Comparison of ENCODE assay signal across 9 cellular contexts in the genomic region with DNA sequence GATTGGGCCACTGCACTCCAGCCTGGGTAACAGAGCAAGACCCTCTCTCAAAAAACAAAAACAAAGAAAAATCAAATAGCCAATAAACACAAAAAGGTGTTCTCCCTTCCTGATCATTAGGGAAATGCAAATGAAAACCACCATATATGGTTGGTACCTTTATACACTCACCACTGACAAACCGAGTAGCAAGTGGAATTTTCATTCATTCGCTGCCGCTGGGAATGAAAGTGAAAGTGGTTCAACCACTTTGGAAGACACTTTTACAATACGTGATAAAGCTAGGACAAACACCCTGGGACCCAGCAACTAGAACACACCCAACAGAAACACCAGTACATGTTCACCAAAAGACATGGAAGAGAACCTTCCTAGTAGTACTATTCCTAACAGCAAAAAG. TPM values are rescaled to one million over a fixed set of nuclear protein-coding genes. Genes with fewer than 3 reads are reported as not detected.
DNase-seq lines count a peak whose midpoint lies in the region; ATAC-seq and TF ChIP-seq lines count a peak whose summit lies in the region.
"Had no signal": no experiment of that assay in that cellular context is flagged by ENCODE, and none has a peak within 500 bp of the region (broad histone marks: within the 10 kb centered on the region; RNA-seq: fewer than 3 reads in every experiment).

No MANE protein-coding gene starts in this region.

- H3K4me1 Mint-ChIP-seq in natural killer cell treated with Interleukin-12 subunit alpha and Interleukin-12 subunit beta and Interleukin-15 and Interleukin-18, amount 100 ng/mL, for 72 hours (ENCODE audit: low read depth in 2 of 2) = peaks cover 3 to 15% of the 10 kb centered on the region in 2 donors

- ATAC-seq in natural killer cell treated with Interleukin-12 subunit alpha and Interleukin-12 subunit beta and Interleukin-15 and Interleukin-18, amount 100 ng/mL, for 72 hours = no peak

- H3K27ac ChIP-seq in ACC112 (ENCODE audit: low read depth, low read length) = no peak overlapping the region
- peak overlapping the region; percentile 70 to 93 (median 84) for H3K27ac ChIP-seq in esophagus squamous epithelium
- H3K27ac ChIP-seq in ascending aorta = no peak overlapping the region

- H3K36me3 ChIP-seq in ACC112 (ENCODE audit: insufficient read depth, low read length) (no peaks in the 10 kb centered on the region), esophagus squamous epithelium (no peaks in the 10 kb centered on the region), ascending aorta (peaks cover 16 to 51% of the 10 kb centered on the region in 2 donors), BE2C (no peaks in the 10 kb centered on the region)

- DNase-seq in DMS79 treated with DMSO at 0.1 percent for 48 hours (lab: John Stamatoyannopoulos, UW) (peak; percentile 41), RPMI8226 (peak; percentile 39), esophagus squamous epithelium (lab: John Stamatoyannopoulos, UW) (no peak), ascending aorta (ENCODE audit: low spot score in 2 of 2) (no peak), BE2C (no peak)
- DNase-seq in natural killer cell treated with Interleukin-12 subunit alpha and Interleukin-12 subunit beta and Interleukin-15 and Interleukin-18, amount 100 ng/mL, for 72 hours (ENCODE audit: low spot score) = no peak
- no peak for DNase-seq in stimulated activated CD8-positive, alpha-beta memory T cell treated with anti-CD3 and anti-CD28 coated beads, Interleukin-4, amount 100 ng/mL, for 48 hours

- H3K27me3 Mint-ChIP-seq in natural killer cell treated with Interleukin-12 subunit alpha and Interleukin-12 subunit beta and Interleukin-15 and Interleukin-18, amount 100 ng/mL, for 72 hours = peaks cover 3 to 9% of the 10 kb centered on the region in 2 donors

- 18 to 59% methylated on average over 4 of the region's 4 CpGs for WGBS in esophagus squamous epithelium, 2 donors

- H3K27ac Mint-ChIP-seq in natural killer cell treated with Interleukin-12 subunit alpha and Interleukin-12 subunit beta and Interleukin-15 and Interleukin-18, amount 100 ng/mL, for 72 hours = no peak overlapping the region

- H3K9me3 ChIP-seq in esophagus squamous epithelium (no peaks in the 10 kb centered on the region), ascending aorta (no peaks in the 10 kb centered on the region), BE2C (no peaks in the 10 kb centered on the region)

- no peak for TF ChIP-seq CTCF in esophagus squamous epithelium (IDR thresholded peaks at IDR 0.05)
- no peak for TF ChIP-seq CTCF in ascending aorta (IDR thresholded peaks at IDR 0.05)
- TF ChIP-seq CTCF in BE2C (IDR thresholded peaks at IDR 0.05; ENCODE audit: low read depth, low read length) = no peak

- intact Hi-C loops in esophagus squamous epithelium (cut with DNase I) = no loop called here
- intact Hi-C loops in ascending aorta (cut with DNase I) = no loop called here

- H3K4me3 Mint-ChIP-seq in natural killer cell treated with Interleukin-12 subunit alpha and Interleukin-12 subunit beta and Interleukin-15 and Interleukin-18, amount 100 ng/mL, for 72 hours = no peak overlapping the region

- H3K4me3 ChIP-seq in ACC112 (ENCODE audit: low read depth, low read length) (peak overlapping the region; percentile 60), esophagus squamous epithelium (peak overlapping the region in 3 of 4 donors; percentile 15 to 32 (median 16)), ascending aorta (no peak overlapping the region), BE2C (ENCODE audit: low read depth, low read length) (no peak overlapping the region)
- H3K4me3 ChIP-seq: lung had no signal

- no peaks in the 10 kb centered on the region for H3K79me2 ChIP-seq in ACC112 (ENCODE audit: control insufficient read depth, insufficient read depth, low read length, unreplicated experiment)

- H3K9me3 Mint-ChIP-seq in natural killer cell treated with Interleukin-12 subunit alpha and Interleukin-12 subunit beta and Interleukin-15 and Interleukin-18, amount 100 ng/mL, for 72 hours = no peaks in the 10 kb centered on the region

- no peak for TF ChIP-seq POLR2A in esophagus squamous epithelium (IDR thresholded peaks at IDR 0.05)

- H3K4me1 ChIP-seq in ACC112 (ENCODE audit: control insufficient read depth, insufficient read depth, low read length, unreplicated experiment) = no peaks in the 10 kb centered on the region
- peaks cover 27 to 56% (median 40%) of the 10 kb centered on the region in 3 donors for H3K4me1 ChIP-seq in esophagus squamous epithelium
- no peaks in the 10 kb centered on the region for H3K4me1 ChIP-seq in ascending aorta
- peaks cover 26% of the 10 kb centered on the region for H3K4me1 ChIP-seq in BE2C

- H2AFZ ChIP-seq in ACC112 (ENCODE audit: low read length, unreplicated experiment) = peak overlapping the region; percentile 13

- H3K27me3 ChIP-seq in ACC112 (ENCODE audit: insufficient read depth, low read length) = no peaks in the 10 kb centered on the region
- no peaks in the 10 kb centered on the region for H3K27me3 ChIP-seq in esophagus squamous epithelium
- no peaks in the 10 kb centered on the region for H3K27me3 ChIP-seq in ascending aorta
- no peaks in the 10 kb centered on the region for H3K27me3 ChIP-seq in BE2C

- H3K36me3 Mint-ChIP-seq in natural killer cell treated with Interleukin-12 subunit alpha and Interleukin-12 subunit beta and Interleukin-15 and Interleukin-18, amount 100 ng/mL, for 72 hours = no peaks in the 10 kb centered on the region

RNA-seq across cellular contexts. Expression of gene GRIK5, which starts 21.0 kb away (rescaled TPM):
- 1 to 10 TPM in 1 of 4 donors, under 1 TPM in 3; 0.08 to 1.1 (median 0.37) TPM for total RNA-seq in esophagus squamous epithelium
- total RNA-seq in natural killer cell treated with Interleukin-12 subunit alpha and Interleukin-12 subunit beta and Interleukin-15 and Interleukin-18, amount 100 ng/mL, for 72 hours = 1 to 10 TPM in 1 of 2 donors, under 1 TPM in 1; 0.21 to 1.0 TPM
- 15.5 TPM for total RNA-seq in ascending aorta
- polyA plus RNA-seq in BE2C (2012; ENCODE audit: insufficient read depth, insufficient read length, low read depth) = 29.2 TPM

RNA-seq across cellular contexts. Expression of gene ZNF574, which starts 27.0 kb away (rescaled TPM):
- total RNA-seq in esophagus squamous epithelium = 10 to 100 TPM; 13.2 to 24.3 (median 16.2) TPM
- 10 to 100 TPM; 14.2 to 16.1 TPM for total RNA-seq in natural killer cell treated with Interleukin-12 subunit alpha and Interleukin-12 subunit beta and Interleukin-15 and Interleukin-18, amount 100 ng/mL, for 72 hours
- 14.9 TPM for total RNA-seq in ascending aorta
- polyA plus RNA-seq in BE2C (2012; ENCODE audit: insufficient read depth, insufficient read length, low read depth) = 63.4 TPM

RNA-seq across cellular contexts. Expression of gene ATP1A3, which starts 55.0 kb away (rescaled TPM):
- under 1 TPM in 2 of 4 donors, not detected in 2; 0.19 to 0.42 TPM for total RNA-seq in esophagus squamous epithelium
- total RNA-seq in natural killer cell treated with Interleukin-12 subunit alpha and Interleukin-12 subunit beta and Interleukin-15 and Interleukin-18, amount 100 ng/mL, for 72 hours = 1 to 10 TPM; 2.0 to 4.2 TPM
- 1.1 TPM for total RNA-seq in ascending aorta
- polyA plus RNA-seq in BE2C (2012; ENCODE audit: insufficient read depth, insufficient read length, low read depth) = 523 TPM

Comparison
In these comparisons a context has a peak if more than half of its experiments do, and no peak if none do; other contexts are left out.
1. H3K27ac ChIP-seq: peak in esophagus squamous epithelium (4 of 4); none in ACC112 (single experiment) and ascending aorta (0 of 2).
2. H3K4me3 ChIP-seq: peak in ACC112 (single experiment) and esophagus squamous epithelium (3 of 4); none in ascending aorta (0 of 2) and BE2C (single experiment).
3. DNase-seq: peak in DMS79 treated with DMSO at 0.1 percent for 48 hours (single experiment) and RPMI8226 (single experiment); none in esophagus squamous epithelium (single experiment), natural killer cell treated with Interleukin-12 subunit alpha and Interleukin-12 subunit beta and Interleukin-15 and Interleukin-18, amount 100 ng/mL, for 72 hours (single experiment), stimulated activated CD8-positive, alpha-beta memory T cell treated with anti-CD3 and anti-CD28 coated beads, Interleukin-4, amount 100 ng/mL, for 48 hours (single experiment), ascending aorta (0 of 2) and BE2C (single experiment).